Comparison of ENCODE assay signal across 8 cellular contexts in the genomic region with DNA sequence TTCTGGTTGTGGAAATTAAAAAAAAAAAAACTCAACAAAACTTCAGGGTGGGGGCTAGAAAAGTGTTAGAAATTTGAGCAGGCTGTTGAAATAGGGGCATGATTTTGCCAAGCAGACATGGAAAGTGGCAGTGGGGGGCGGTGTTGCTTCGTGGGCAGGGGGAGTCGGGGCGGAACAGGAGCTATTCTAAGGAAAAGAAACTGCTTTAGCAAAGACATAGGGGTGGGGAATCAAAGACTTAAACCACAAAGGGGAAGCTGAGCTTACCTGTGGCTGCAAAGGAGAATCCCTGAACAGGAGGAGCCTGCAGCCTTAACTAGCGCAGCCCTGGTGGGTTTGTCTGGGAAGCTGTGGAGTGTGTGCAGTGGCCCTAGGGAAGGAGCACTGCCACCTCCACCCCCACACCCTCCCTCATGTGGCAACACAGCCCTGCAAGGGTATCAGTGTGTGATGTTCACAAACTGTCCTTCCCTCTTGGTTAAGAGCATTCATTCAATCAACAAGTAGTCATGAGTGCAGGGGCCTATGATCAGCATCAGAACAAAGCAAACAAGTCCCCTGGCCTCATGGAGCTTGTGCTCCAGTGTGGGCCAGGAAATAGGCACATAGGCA. TPM values are rescaled to one million over a fixed set of nuclear protein-coding genes. Genes with fewer than 3 reads are reported as not detected.
DNase-seq lines count a peak whose midpoint lies in the region; ATAC-seq, FAIRE-seq and TF ChIP-seq lines count a peak whose summit lies in the region.

No MANE protein-coding gene starts in this region.

- H3K9me3 ChIP-seq in HepG2 (ENCODE audit: low read length): no peaks in the 10 kb centered on the region
- H3K9me3 ChIP-seq in right lobe of liver: no peaks in the 10 kb centered on the region
- no peaks in the 10 kb centered on the region for H3K9me3 ChIP-seq in effector memory CD4-positive, alpha-beta T cell (ENCODE audit: control insufficient read depth, low read length)

- no peaks in the 10 kb centered on the region for H3K9me3 Mint-ChIP-seq in activated CD8-positive, alpha-beta T cell treated with anti-CD3 and anti-CD28 coated beads for 36 hours

- H3K27me3 Mint-ChIP-seq in activated CD8-positive, alpha-beta T cell treated with anti-CD3 and anti-CD28 coated beads for 36 hours: no peaks in the 10 kb centered on the region

- peak; percentile 22; the same call in 1 of the 2 replicates for TF ChIP-seq CTCF in HepG2 (CRISPR knock-in tag; IDR thresholded peaks at IDR 0.05)
- TF ChIP-seq CTCF in right lobe of liver (IDR thresholded peaks at IDR 0.05): no peak
- TF ChIP-seq CTCF in activated CD8-positive, alpha-beta T cell treated with anti-CD3 and anti-CD28 coated beads for 36 hours (IDR thresholded peaks at IDR 0.05): peak; percentile 30

- intact Hi-C loops in HepG2 (cut with micrococcal nuclease; ENCODE audit: unreplicated experiment) (no loop called here), right lobe of liver (cut with DNase I) (no loop called here)
- intact Hi-C loops in activated CD8-positive, alpha-beta T cell treated with anti-CD3 and anti-CD28 coated beads for 36 hours (cut with micrococcal nuclease): no loop called here

- H3K27ac ChIP-seq in HepG2 (ENCODE audit: extremely low read length, insufficient read depth, low read length) (no peak overlapping the region), right lobe of liver (no peak overlapping the region)
- no peak overlapping the region for H3K27ac ChIP-seq in effector memory CD4-positive, alpha-beta T cell (ENCODE audit: insufficient read depth, low read length, poor library complexity, severe bottlenecking)

- H3K4me3 ChIP-seq in HepG2 (replicated peaks in 1 of 3; ENCODE audit: insufficient read depth in 1 of 3, low read depth in 2 of 3, low read length in 3 of 3) (no peak overlapping the region), right lobe of liver (no peak overlapping the region)
- no peak overlapping the region for H3K4me3 ChIP-seq in effector memory CD4-positive, alpha-beta T cell (ENCODE audit: insufficient read depth, low read depth, low read length, poor library complexity, severe bottlenecking)

- H3K27me3 ChIP-seq in HepG2 (ENCODE audit: control insufficient read depth in 1 of 2, insufficient read depth in 2 of 2, low read length in 2 of 2): no peaks in the 10 kb centered on the region
- H3K27me3 ChIP-seq in right lobe of liver: no peaks in the 10 kb centered on the region
- no peaks in the 10 kb centered on the region for H3K27me3 ChIP-seq in effector memory CD4-positive, alpha-beta T cell (replicated peaks; ENCODE audit: control insufficient read depth, insufficient read depth, low read length, poor library complexity, severe bottlenecking)

- no peaks in the 10 kb centered on the region for H3K36me3 ChIP-seq in HepG2 (replicated peaks in 1 of 2; ENCODE audit: control insufficient read depth in 1 of 2, insufficient read depth in 2 of 2, low read length in 2 of 2)
- no peaks in the 10 kb centered on the region for H3K36me3 ChIP-seq in right lobe of liver
- H3K36me3 ChIP-seq in effector memory CD4-positive, alpha-beta T cell (ENCODE audit: control insufficient read depth, insufficient read depth, low read length): peaks cover 7% of the 10 kb centered on the region

- in situ Hi-C loops in HepG2 (cut with HindIII; ENCODE audit: extremely low pct_ligation_motif_present, low pct_unique_long_range_greater_than_20kb): no loop called here

- BruUV-seq in HepG2 (replicated peaks; lab: Mats Ljungman, UMichigan): no TSS peak

- H3K27ac Mint-ChIP-seq in activated CD8-positive, alpha-beta T cell treated with anti-CD3 and anti-CD28 coated beads for 36 hours: no peak overlapping the region

- no peaks in the 10 kb centered on the region for H4K20me1 ChIP-seq in HepG2 (ENCODE audit: insufficient read depth, low read length)

- H3K79me2 ChIP-seq in HepG2 (ENCODE audit: insufficient read depth, low read length): no peaks in the 10 kb centered on the region

- H3K36me3 Mint-ChIP-seq in activated CD8-positive, alpha-beta T cell treated with anti-CD3 and anti-CD28 coated beads for 36 hours (ENCODE audit: low read depth): peaks cover 16% of the 10 kb centered on the region

- FAIRE-seq in HepG2 (lab: Jason Lieb, UNC): no peak

- no peak for TF ChIP-seq EP300 in HepG2 (IDR thresholded peaks at IDR 0.05; ENCODE audit: low read depth in 2 of 2, low read length in 2 of 2)
- TF ChIP-seq EP300 in HepG2 (CRISPR knock-in tag; IDR thresholded peaks at IDR 0.05; ENCODE audit: borderline replicate concordance): no peak

- H3K4me3 Mint-ChIP-seq in activated CD8-positive, alpha-beta T cell treated with anti-CD3 and anti-CD28 coated beads for 36 hours: no peak overlapping the region

- ATAC-seq in HepG2 (no peak), right lobe of liver (no peak), HG03135 (IDR thresholded peaks at IDR 0.05; ENCODE audit: unreplicated experiment) (peak; percentile 54)
- peak; percentile 64 for ATAC-seq in activated CD8-positive, alpha-beta T cell treated with anti-CD3 and anti-CD28 coated beads for 36 hours

- H3K9ac ChIP-seq in HepG2 (ENCODE audit: insufficient read depth, low read depth, low read length): no peak overlapping the region

- POLR2A ChIA-PET in HepG2 (lab: Yijun Ruan, JAX): no interaction called here
- POLR2A ChIA-PET in activated CD8-positive, alpha-beta T cell treated with anti-CD3 and anti-CD28 coated beads for 36 hours (lab: Charles Lee): interaction anchor here (0.6 to 0.8 kb wide), 2 partner anchors 27 to 1286 kb away, joined by 3 read pairs; no protein-coding TSS in a partner anchor

- DNase-seq in HepG2 (ENCODE audit: low spot score) (no peak), right lobe of liver (no peak), NCI-H1694 (lab: John Stamatoyannopoulos, UW) (no peak), NCI-H2171 (lab: John Stamatoyannopoulos, UW) (no peak)
- DNase-seq in activated CD8-positive, alpha-beta T cell treated with anti-CD3 and anti-CD28 coated beads for 36 hours: peak; percentile 67
- DNase-seq in stimulated activated CD8-positive, alpha-beta memory T cell treated with anti-CD3 and anti-CD28 coated beads, Interleukin-12 subunit alpha, Interleukin-12 subunit beta, amount 100 ng/mL, for 4 hours (ENCODE audit: low read depth): peak; percentile 15
- DNase-seq in effector memory CD4-positive, alpha-beta T cell: no peak

- no peak for TF ChIP-seq POLR2A in HepG2 (IDR thresholded peaks at IDR 0.05; ENCODE audit: insufficient read depth in 1 of 2, low read depth in 2 of 2, low read length in 2 of 2)
- TF ChIP-seq POLR2A in right lobe of liver (IDR thresholded peaks at IDR 0.05): no peak

- TF ChIP-seq RAD21 in HepG2 (CRISPR knock-in tag; IDR thresholded peaks at IDR 0.05): no peak

- H3K4me1 Mint-ChIP-seq in activated CD8-positive, alpha-beta T cell treated with anti-CD3 and anti-CD28 coated beads for 36 hours (ENCODE audit: low read depth): peaks cover 36% of the 10 kb centered on the region

- CTCF ChIA-PET in HepG2 (lab: Yijun Ruan, JAX; ENCODE audit: low intra/inter-chr PET ratio, low total read pairs): no interaction called here
- CTCF ChIA-PET in activated CD8-positive, alpha-beta T cell treated with anti-CD3 and anti-CD28 coated beads for 36 hours (lab: Charles Lee): interaction anchor here (0.6 to 1.7 kb wide), 8 partner anchors 12 to 482 kb away, joined by 3 to 7 read pairs (median 4); no protein-coding TSS in a partner anchor

- H2AFZ ChIP-seq in HepG2 (ENCODE audit: low read length): no peak overlapping the region

- H3K4me1 ChIP-seq in HepG2 (ENCODE audit: insufficient read depth, low read length) (no peaks in the 10 kb centered on the region), right lobe of liver (peaks cover 0 to 13% (median 0%) of the 10 kb centered on the region in 4 donors)
- H3K4me1 ChIP-seq in effector memory CD4-positive, alpha-beta T cell (ENCODE audit: control insufficient read depth, insufficient read depth, low read length, poor library complexity, severe bottlenecking): peaks cover 4% of the 10 kb centered on the region

- H3K4me2 ChIP-seq in HepG2 (ENCODE audit: low read depth, low read length): no peak overlapping the region

- WGBS in HepG2 (ENCODE audit: low lambda C conversion rate): 79% methylated on average over 5 of the region's 5 CpGs
- WGBS in right lobe of liver (ENCODE audit: insufficient coverage, low coverage, low lambda C conversion rate, missing lambda C conversion rate): 50% methylated on average over 2 of the region's 5 CpGs

TF ChIP-seq in HepG2, 621 proteins besides CTCF, POLR2A, EP300 and RAD21 (continues in another document):
- TF ChIP-seq ZNF30 (CRISPR knock-in tag; IDR thresholded peaks at IDR 0.05) (no peak), ZNF678 (CRISPR knock-in tag; IDR thresholded peaks at IDR 0.05) (no peak), MAF1 (CRISPR knock-in tag; IDR thresholded peaks at IDR 0.05; ENCODE audit: borderline replicate concordance) (no peak), PRPF4 (IDR thresholded peaks at IDR 0.05; ENCODE audit: low read depth, low read length, poor library complexity, severe bottlenecking) (no peak), ZNF180 (CRISPR knock-in tag; IDR thresholded peaks at IDR 0.05; ENCODE audit: borderline replicate concordance, low read depth) (no peak)

RNA-seq across cellular contexts. Expression of gene SEL1L3, which starts 20.5 kb away (rescaled TPM):
- 0.63 and 1.1 TPM in 2 replicates for total RNA-seq in HepG2 (2016; rRNA removed; fragmentation: Illumina TruSeq; extraction: Trizol)
- total RNA-seq in HepG2 (2016; cell fraction: cytosol; rRNA removed; fragmentation: Illumina TruSeq; extraction: Trizol; ENCODE audit: low read depth): 0.20 and 1.7 TPM in 2 replicates
- 0.45 and 0.68 TPM in 2 replicates for total RNA-seq in HepG2 (2016; cell fraction: insoluble cytoplasmic fraction; rRNA removed; fragmentation: Illumina TruSeq; extraction: Trizol)
- 0.59 and 0.65 TPM in 2 replicates for total RNA-seq in HepG2 (2016; cell fraction: membrane; rRNA removed; fragmentation: Illumina TruSeq; extraction: Trizol)
- total RNA-seq in HepG2 (2016; cell fraction: nucleus; rRNA removed; fragmentation: Illumina TruSeq; extraction: Trizol): 1.2 and 1.5 TPM in 2 replicates
- polyA plus RNA-seq in HepG2 (2011; rRNA removed): 0.28 and 0.37 TPM in 2 replicates
- 0.23 and 0.31 TPM in 2 replicates for polyA plus RNA-seq in HepG2 (2011; cell fraction: cytosol; rRNA removed)
- polyA plus RNA-seq in HepG2 (2011; cell fraction: nucleus; rRNA removed): 0.39 and 0.69 TPM in 2 replicates
- 0.23 and 1.2 TPM in 2 replicates for polyA plus RNA-seq in HepG2 (2012)
- polyA plus RNA-seq in HepG2 (2016; cell fraction: cytosol; fragmentation: Illumina TruSeq; extraction: Trizol; ENCODE audit: low read depth): 0.27 TPM in 2 replicates
- polyA plus RNA-seq in HepG2 (2016; cell fraction: insoluble cytoplasmic fraction; fragmentation: Illumina TruSeq; extraction: Trizol; ENCODE audit: low read depth): 0.36 and 0.53 TPM in 2 replicates
- 0.24 and 0.62 TPM in 2 replicates for polyA plus RNA-seq in HepG2 (2016; cell fraction: membrane; fragmentation: Illumina TruSeq; extraction: Trizol; ENCODE audit: low read depth)
- polyA plus RNA-seq in HepG2 (2016; cell fraction: nucleus; fragmentation: Illumina TruSeq; extraction: Trizol; ENCODE audit: insufficient read depth, low read depth): 1.2 TPM in 2 replicates
- polyA minus RNA-seq in HepG2 (2011; rRNA and poly(A)+ RNA removed; ENCODE audit: low replicate concordance): 1.7 and 66.3 TPM in 2 replicates
- polyA minus RNA-seq in HepG2 (2011; cell fraction: cytosol; rRNA and poly(A)+ RNA removed): 0.44 and 1.8 TPM in 2 replicates
- 0.77 and 2.7 TPM in 2 replicates for polyA minus RNA-seq in HepG2 (2011; cell fraction: nucleus; rRNA and poly(A)+ RNA removed)
- total RNA-seq in right lobe of liver: 10 to 100 TPM in 3 of 6 experiments, 1 to 10 TPM in 3; 5.0 to 33.6 (median 13.3) TPM
- total RNA-seq in activated CD8-positive, alpha-beta T cell treated with anti-CD3 and anti-CD28 coated beads for 36 hours: 10 to 100 TPM; 34.8 to 36.9 TPM

Comparison
In these comparisons a context has a peak if more than half of its experiments do, and no peak if none do; other contexts are left out.
1. CTCF ChIP-seq: peak in HepG2 (single experiment) and activated CD8-positive, alpha-beta T cell treated with anti-CD3 and anti-CD28 coated beads for 36 hours (single experiment); none in right lobe of liver (0 of 4).
2. ATAC-seq: peak in HG03135 (single experiment) and activated CD8-positive, alpha-beta T cell treated with anti-CD3 and anti-CD28 coated beads for 36 hours (single experiment); none in HepG2 (single experiment) and right lobe of liver (0 of 4).
3. DNase-seq: peak in activated CD8-positive, alpha-beta T cell treated with anti-CD3 and anti-CD28 coated beads for 36 hours (single experiment) and stimulated activated CD8-positive, alpha-beta memory T cell treated with anti-CD3 and anti-CD28 coated beads, Interleukin-12 subunit alpha, Interleukin-12 subunit beta, amount 100 ng/mL, for 4 hours (single experiment); none in HepG2 (single experiment), right lobe of liver (0 of 3), NCI-H1694 (single experiment), effector memory CD4-positive, alpha-beta T cell (0 of 3) and NCI-H2171 (single experiment).